19 cellular contexts compared by ENCODE assay signal in genomic region chr7:68199951-68200660, GRCh38.
"Had no signal": no experiment of that assay in that cellular context is flagged by ENCODE, and none has a peak within 500 bp of the region (broad histone marks: within the 10 kb centered on the region; RNA-seq: fewer than 3 reads in every experiment).

No MANE protein-coding gene starts in this region.

- DNase-seq: colonic mucosa; effector CD4-positive, alpha-beta T cell; endodermal cell; erythroblast; foreskin melanocyte; heart left ventricle; hippocampal formation; mammary epithelial cell; mucosa of descending colon; naive thymus-derived CD8-positive, alpha-beta T cell; nucleus accumbens; ovary; sigmoid colon; stimulated activated CD4-positive, alpha-beta T cell treated with anti-CD3 and anti-CD28 coated beads, Interleukin-12 subunit alpha, Interleukin-12 subunit beta, amount 100 ng/mL, for 4 hours; stimulated activated naive CD4-positive, alpha-beta T cell had no signal

- H3K4me1 Mint-ChIP-seq: naive thymus-derived CD8-positive, alpha-beta T cell had no signal

- H3K27me3 Mint-ChIP-seq: naive thymus-derived CD8-positive, alpha-beta T cell had no signal

- H3K4me3 Mint-ChIP-seq: endodermal cell; naive thymus-derived CD8-positive, alpha-beta T cell; neural progenitor cell; type B pancreatic cell had no signal

- FAIRE-seq: endothelial cell of umbilical vein, urothelium cell line had no signal

- H3K36me3 Mint-ChIP-seq: neural progenitor cell, type B pancreatic cell had no signal

- H3K27ac Mint-ChIP-seq: endodermal cell; naive thymus-derived CD8-positive, alpha-beta T cell; neural progenitor cell; type B pancreatic cell had no signal

- ATAC-seq: heart left ventricle; mucosa of descending colon; naive thymus-derived CD8-positive, alpha-beta T cell had no signal

- H3K9me3 Mint-ChIP-seq: neural progenitor cell, type B pancreatic cell had no signal
